In the genomic region with DNA sequence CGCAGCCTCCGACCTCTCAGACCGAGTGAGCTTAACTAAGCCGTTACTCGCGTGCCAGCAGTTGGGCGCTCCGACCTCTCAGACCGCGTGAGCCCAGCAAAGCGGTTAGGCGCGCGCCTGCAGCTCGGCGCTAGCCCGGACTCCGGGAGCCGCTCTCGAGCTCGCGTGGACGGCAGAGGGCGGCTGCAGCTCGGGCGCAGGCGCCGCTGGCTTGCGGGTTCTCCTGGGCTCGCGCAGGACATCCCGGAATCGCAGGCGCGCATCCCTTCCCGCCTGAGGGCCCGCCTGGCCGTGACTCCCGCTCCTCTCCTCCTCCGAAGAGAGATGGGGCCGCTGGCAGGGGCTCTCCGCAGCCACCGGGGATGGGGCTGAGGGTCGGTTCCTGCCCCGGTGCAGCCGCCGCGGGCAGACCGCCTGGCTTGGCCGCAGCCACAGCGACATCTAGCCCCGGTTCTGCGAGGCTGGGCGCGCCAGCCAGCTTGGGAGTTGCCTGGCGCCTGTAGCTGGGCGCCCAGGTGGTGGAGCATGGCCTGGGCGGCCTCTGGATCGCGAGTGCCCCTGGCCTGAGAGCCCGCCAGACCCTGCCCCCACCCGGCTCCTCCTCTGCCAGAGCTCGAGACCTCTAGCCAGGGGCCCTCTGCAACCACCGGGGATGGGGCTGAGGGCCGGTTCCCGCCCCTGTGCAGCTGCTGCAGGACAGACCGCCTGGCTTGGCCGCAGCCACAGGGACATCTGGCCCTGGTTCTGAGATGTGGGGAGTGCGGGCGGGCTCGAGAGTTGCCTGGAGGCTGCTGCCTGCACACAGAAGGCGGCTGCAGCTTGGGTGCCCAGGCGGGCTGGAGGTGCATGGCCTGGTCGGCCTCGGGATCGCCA, we compare ENCODE assay signal across 8 cellular contexts.
DNase-seq lines count a peak whose midpoint lies in the region; ATAC-seq, FAIRE-seq and TF ChIP-seq lines count a peak whose summit lies in the region.
"Not testable (repeated sequence)": the region's sequence is repeated elsewhere in the genome, so short reads cannot be mapped to it uniquely, and the experiment has no call there.

No MANE protein-coding gene starts in this region.

- H2AFZ ChIP-seq in H9 (ENCODE audit: low read length) = not testable (repeated sequence)
- H2AFZ ChIP-seq in astrocyte (ENCODE audit: low read depth, low read length) = peak overlapping the region; percentile 69

- WGBS in H9 (ENCODE audit: extremely low coverage, insufficient read length, low lambda C conversion rate) = no CpG with 5 or more reads among the region's 76 CpGs
- no CpG with 5 or more reads among the region's 76 CpGs for WGBS in mesendoderm (ENCODE audit: extremely low coverage, insufficient coverage, low lambda C conversion rate)

- H2BK120ac ChIP-seq in H9 (ENCODE audit: low read depth, low read length, poor library complexity, severe bottlenecking); mesendoderm (ENCODE audit: low read depth, low read length): not testable (repeated sequence)

- H3K4me2 ChIP-seq in H9 (ENCODE audit: insufficient read depth, insufficient read length, low read length) = peak overlapping the region; percentile 24
- H3K4me2 ChIP-seq in astrocyte (ENCODE audit: low read length) = peak overlapping the region; percentile 84
- H3K4me2 ChIP-seq in mesendoderm (ENCODE audit: low read length) = peak overlapping the region; percentile 46

- FAIRE-seq in astrocyte (lab: Jason Lieb, UNC) = not testable (repeated sequence)

- peak overlapping the region; percentile 81 for H4K91ac ChIP-seq in H9 (ENCODE audit: insufficient read length, low read depth, low read length)

- H3K27ac Mint-ChIP-seq in H9 = peak overlapping the region; percentile 98 to 100 (median 99)
- H3K27ac Mint-ChIP-seq in activated CD4-positive, alpha-beta T cell treated with anti-CD3 and anti-CD28 coated beads for 36 hours = peak overlapping the region; percentile 6
- H3K27ac Mint-ChIP-seq in astrocyte (ENCODE audit: unreplicated experiment) = peak overlapping the region; percentile 12

- not testable (repeated sequence) for H3K27ac ChIP-seq in 22Rv1; astrocyte (ENCODE audit: low read depth, low read length); foreskin keratinocyte
- H3K27ac ChIP-seq in H9 (ENCODE audit: insufficient read length, low read depth, low read length) = peak overlapping the region; percentile 76
- H3K27ac ChIP-seq in mesendoderm (ENCODE audit: low read depth, low read length) = peak overlapping the region; percentile 72

- H3K79me1 ChIP-seq in H9 (ENCODE audit: insufficient read depth, low read depth, low read length, poor library complexity, severe bottlenecking); mesendoderm (ENCODE audit: low read length): not testable (repeated sequence)

- intact Hi-C loops in activated CD4-positive, alpha-beta T cell treated with anti-CD3 and anti-CD28 coated beads for 36 hours (cut with DNase I, micrococcal nuclease) = loop anchor here (1.0 to 5.0 kb wide), 2 partner anchors 17 to 364 kb away; no protein-coding TSS in a partner anchor

- H3K27me3 Mint-ChIP-seq in H9 (ENCODE audit: low read depth) = not testable (repeated sequence)
- peaks cover 37% of the 10 kb centered on the region for H3K27me3 Mint-ChIP-seq in activated CD4-positive, alpha-beta T cell treated with anti-CD3 and anti-CD28 coated beads for 36 hours
- peaks cover 57% of the 10 kb centered on the region for H3K27me3 Mint-ChIP-seq in astrocyte (ENCODE audit: low read depth, unreplicated experiment)

- peak overlapping the region; percentile 10 for H3K4me3 ChIP-seq in astrocyte (ENCODE audit: insufficient read depth, low read depth, low read length)
- H3K4me3 ChIP-seq in mesendoderm (ENCODE audit: low read length) = peak overlapping the region; percentile 29

- peak; percentile 53 for DNase-seq in H9
- DNase-seq in NCI-H524 treated with DMSO at 0.1 percent for 48 hours (lab: John Stamatoyannopoulos, UW) = peak; percentile 25
- peak; percentile 82 for DNase-seq in activated CD4-positive, alpha-beta T cell treated with anti-CD3 and anti-CD28 coated beads for 36 hours
- peak; percentile 53 for DNase-seq in astrocyte (ENCODE audit: low read depth)
- DNase-seq in foreskin keratinocyte = peak in 1 of 2 donors; percentile 47
- DNase-seq in mesendoderm = peak; percentile 93
- DNase-seq in stimulated activated CD4-positive, alpha-beta T cell treated with anti-CD3 and anti-CD28 coated beads, Interleukin-15, amount 100 ng/mL, for 1 hour (ENCODE audit: low read depth in 1 of 2, low spot score in 1 of 2) = peak; percentile 17 to 40

- peaks cover 16 to 29% (median 27%) of the 10 kb centered on the region in 3 experiments for H3K36me3 Mint-ChIP-seq in H9 (ENCODE audit: insufficient read depth in 1 of 3, low read depth in 3 of 3)
- not testable (repeated sequence) for H3K36me3 Mint-ChIP-seq in activated CD4-positive, alpha-beta T cell treated with anti-CD3 and anti-CD28 coated beads for 36 hours (ENCODE audit: low read depth); astrocyte (ENCODE audit: low read depth, unreplicated experiment)

- H4K8ac ChIP-seq in H9 (replicated peaks; ENCODE audit: insufficient read length, low read depth, low read length); mesendoderm (ENCODE audit: low read depth, low read length): not testable (repeated sequence)

- H3K23ac ChIP-seq in H9 (ENCODE audit: insufficient read length, low read depth, low read length); mesendoderm (ENCODE audit: low read length): not testable (repeated sequence)

- not testable (repeated sequence) for H3K9me3 ChIP-seq in H9 (ENCODE audit: control insufficient read depth, low read depth, low read length); astrocyte (ENCODE audit: insufficient read depth, low read depth, low read length)

- H3K4ac ChIP-seq in H9 (ENCODE audit: low read depth, low read length) (peak overlapping the region; percentile 89), mesendoderm (ENCODE audit: low read depth, low read length) (peak overlapping the region; percentile 1)

- H3K14ac ChIP-seq in H9 (ENCODE audit: insufficient read depth, low read length) = peak overlapping the region; percentile 97

- peak overlapping the region; percentile 98 for H3K18ac ChIP-seq in H9 (ENCODE audit: insufficient read length, low read depth, low read length)
- H3K18ac ChIP-seq in mesendoderm (ENCODE audit: low read length) = not testable (repeated sequence)

- not testable (repeated sequence) for H2AK5ac ChIP-seq in H9 (ENCODE audit: insufficient read length, low read length); mesendoderm (ENCODE audit: low read length)

- H3K23me2 ChIP-seq in H9 (ENCODE audit: insufficient read length, low read depth, low read length, poor library complexity, severe bottlenecking) = not testable (repeated sequence)

- peak overlapping the region; percentile 65 for H3K56ac ChIP-seq in H9 (ENCODE audit: insufficient read length, low read depth, low read length)
- H3K56ac ChIP-seq in mesendoderm (ENCODE audit: low read length) = peak overlapping the region; percentile 78

- H2BK20ac ChIP-seq in H9 (ENCODE audit: low read depth, low read length, poor library complexity, severe bottlenecking) = not testable (repeated sequence)

- H2BK5ac ChIP-seq in H9 (ENCODE audit: insufficient read length, low read length) = peak overlapping the region; percentile 77
- H2BK5ac ChIP-seq in mesendoderm (ENCODE audit: low read length) = not testable (repeated sequence)

- not testable (repeated sequence) for H3K9me3 Mint-ChIP-seq in H9; activated CD4-positive, alpha-beta T cell treated with anti-CD3 and anti-CD28 coated beads for 36 hours (ENCODE audit: low read depth); astrocyte (ENCODE audit: unreplicated experiment)

- ATAC-seq in activated CD4-positive, alpha-beta T cell treated with anti-CD3 and anti-CD28 coated beads for 36 hours = peak; percentile 96
- peak; percentile 74 for ATAC-seq in foreskin keratinocyte

- peak overlapping the region; percentile 96 for H3K9ac ChIP-seq in H9 (ENCODE audit: extremely low read depth, insufficient read length, low read length)
- not testable (repeated sequence) for H3K9ac ChIP-seq in astrocyte (ENCODE audit: low read length)
- peak overlapping the region; percentile 68 for H3K9ac ChIP-seq in mesendoderm (ENCODE audit: low read length)

- H3K79me2 ChIP-seq in H9 (ENCODE audit: insufficient read depth, low read length); astrocyte (ENCODE audit: insufficient read depth, low read length); mesendoderm (ENCODE audit: control insufficient read depth, insufficient read depth, low read length): not testable (repeated sequence)

- CTCF ChIA-PET in activated CD4-positive, alpha-beta T cell treated with anti-CD3 and anti-CD28 coated beads for 36 hours (lab: Charles Lee) = interaction anchor here (0.7 kb wide), 1 partner anchor 134 kb away, joined by 4 read pairs; no protein-coding TSS in a partner anchor

- H2BK15ac ChIP-seq in H9 (ENCODE audit: low read depth, low read length); mesendoderm (replicated peaks; ENCODE audit: low read depth): not testable (repeated sequence)

- H3K27me3 ChIP-seq in H9 (ENCODE audit: insufficient read depth, low read length); mesendoderm (ENCODE audit: insufficient read depth, low read length, poor library complexity): not testable (repeated sequence)
- H3K27me3 ChIP-seq in astrocyte (ENCODE audit: insufficient read depth, low read length) (peaks cover 26% of the 10 kb centered on the region), foreskin keratinocyte (peaks cover 77% of the 10 kb centered on the region)

- H3K4me1 Mint-ChIP-seq in H9 = peaks cover 35 to 51% of the 10 kb centered on the region in 2 experiments
- H3K4me1 Mint-ChIP-seq in activated CD4-positive, alpha-beta T cell treated with anti-CD3 and anti-CD28 coated beads for 36 hours; astrocyte (ENCODE audit: low read depth, unreplicated experiment): not testable (repeated sequence)

- TF ChIP-seq CTCF in 22Rv1 (IDR thresholded peaks at IDR 0.05) = peak; percentile 54
- TF ChIP-seq CTCF in H9 (conservative IDR thresholded peaks at IDR 0.05); astrocyte (IDR thresholded peaks at IDR 0.05; ENCODE audit: insufficient read depth, low read depth, low read length): not testable (repeated sequence)
- peak; percentile 50 for TF ChIP-seq CTCF in foreskin keratinocyte (conservative IDR thresholded peaks at IDR 0.05)

- H4K20me1 ChIP-seq in H9 (ENCODE audit: control insufficient read depth, insufficient read depth, insufficient read length); astrocyte (ENCODE audit: insufficient read depth, low read length): not testable (repeated sequence)

- H2BK12ac ChIP-seq in H9 (ENCODE audit: insufficient read length, low read depth, low read length) = not testable (repeated sequence)

- POLR2A ChIA-PET in activated CD4-positive, alpha-beta T cell treated with anti-CD3 and anti-CD28 coated beads for 36 hours (lab: Charles Lee) = interaction anchor here (0.5 to 0.6 kb wide), 3 partner anchors 38 to 443 kb away, joined by 3 to 6 read pairs (median 4); no protein-coding TSS in a partner anchor

- H3K4me1 ChIP-seq in H9 (ENCODE audit: insufficient read depth, low read length); astrocyte (ENCODE audit: insufficient read depth, low read length); foreskin keratinocyte; mesendoderm (ENCODE audit: control insufficient read depth, low read depth, low read length): not testable (repeated sequence)

- not testable (repeated sequence) for H3K36me3 ChIP-seq in astrocyte (ENCODE audit: insufficient read depth, low read length); mesendoderm (ENCODE audit: control insufficient read depth, insufficient read depth, low read length)

- H3K4me3 Mint-ChIP-seq in H9 = peak overlapping the region; percentile 94
- peak overlapping the region; percentile 66 for H3K4me3 Mint-ChIP-seq in activated CD4-positive, alpha-beta T cell treated with anti-CD3 and anti-CD28 coated beads for 36 hours
- peak overlapping the region; percentile 77 for H3K4me3 Mint-ChIP-seq in astrocyte (ENCODE audit: unreplicated experiment)

- H4K5ac ChIP-seq in H9 (ENCODE audit: insufficient read length, low read depth, low read length); mesendoderm (ENCODE audit: low read length): not testable (repeated sequence)

- not testable (repeated sequence) for H3T11ph ChIP-seq in H9 (ENCODE audit: low read length)

Comparison
In these comparisons a context has a peak if more than half of its experiments do, and no peak if none do; other contexts are left out.
1. H3K4me2 ChIP-seq: peak in every context shown above with its lines; median percentile 84 in astrocyte; 46 in mesendoderm; 24 in H9.
2. H3K27ac Mint-ChIP-seq: peak in every context shown above with its lines; median percentile 99 in H9; 12 in astrocyte; 6 in activated CD4-positive, alpha-beta T cell treated with anti-CD3 and anti-CD28 coated beads for 36 hours.